ENCODE assay signal across 10 cellular contexts in the genomic region with DNA sequence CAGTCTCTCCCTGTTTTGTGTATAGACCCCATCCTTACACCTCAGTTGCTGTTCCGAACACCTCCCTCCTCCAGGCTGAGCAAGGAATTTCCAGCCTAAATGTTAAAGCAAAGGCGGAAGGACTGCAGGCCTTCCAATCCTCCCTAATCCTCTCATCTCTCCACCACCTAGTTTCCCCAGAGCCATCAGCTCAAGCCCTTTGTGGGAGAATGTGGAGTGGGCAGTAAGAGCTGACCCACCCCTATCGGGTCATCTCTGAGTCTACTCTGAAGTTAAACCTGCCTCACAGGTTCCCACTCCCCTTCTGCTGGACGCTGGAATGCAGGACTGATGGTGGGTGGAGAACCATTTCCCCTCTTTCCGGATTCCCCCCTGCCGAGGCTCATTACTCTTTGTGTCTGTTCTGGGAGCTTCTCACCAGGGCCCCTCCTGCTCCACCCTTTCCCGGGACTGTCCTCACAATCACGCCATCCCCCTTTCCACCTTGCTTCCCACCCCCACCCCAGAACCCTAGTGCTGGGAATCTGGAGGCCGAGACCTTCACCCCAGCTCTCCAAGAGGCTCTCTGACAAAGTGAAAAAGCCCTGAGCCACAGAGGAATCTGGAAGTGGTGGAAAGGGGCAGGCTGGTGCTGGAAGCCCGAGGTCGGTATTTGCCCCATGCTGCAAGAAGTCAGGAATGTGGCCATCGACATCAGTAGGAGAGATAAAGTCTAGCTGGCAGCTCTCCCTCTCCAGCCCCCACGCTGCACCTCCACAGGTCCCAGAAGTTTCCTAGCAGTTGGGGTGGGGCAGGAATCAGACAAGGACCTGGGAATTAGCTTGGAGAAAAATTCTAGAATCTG. TPM values are rescaled to one million over a fixed set of nuclear protein-coding genes. Genes with fewer than 3 reads are reported as not detected.
DNase-seq lines count a peak whose midpoint lies in the region; ATAC-seq and TF ChIP-seq lines count a peak whose summit lies in the region.
"Had no signal": no experiment of that assay in that cellular context is flagged by ENCODE, and none has a peak within 500 bp of the region (broad histone marks: within the 10 kb centered on the region; RNA-seq: fewer than 3 reads in every experiment).

No MANE protein-coding gene starts in this region.

- WGBS in heart left ventricle, 4 donors, result 45 to 50% (median 48%) methylated on average over 13 of the region's 13 CpGs
- WGBS in suprapubic skin, result 55% methylated on average over 13 of the region's 13 CpGs

- H3K27me3 ChIP-seq in heart left ventricle, result peaks cover 0 to 16% (median 6%) of the 10 kb centered on the region in 9 donors
- no peaks in the 10 kb centered on the region for H3K27me3 ChIP-seq in breast epithelium
- H3K27me3 ChIP-seq in suprapubic skin, result peaks cover 41% of the 10 kb centered on the region

- TF ChIP-seq POLR2A in heart left ventricle (IDR thresholded peaks at IDR 0.05) (no peak), breast epithelium (IDR thresholded peaks at IDR 0.05) (no peak), suprapubic skin (IDR thresholded peaks at IDR 0.05) (no peak)

- TF ChIP-seq CTCF in heart left ventricle (IDR thresholded peaks at IDR 0.05) (no peak), breast epithelium (IDR thresholded peaks at IDR 0.05) (no peak), suprapubic skin (IDR thresholded peaks at IDR 0.05) (no peak)

- no peaks in the 10 kb centered on the region for H3K36me3 ChIP-seq in heart left ventricle
- no peaks in the 10 kb centered on the region for H3K36me3 ChIP-seq in breast epithelium
- no peaks in the 10 kb centered on the region for H3K36me3 ChIP-seq in suprapubic skin

- H3K9me3 ChIP-seq in heart left ventricle (no peaks in the 10 kb centered on the region), breast epithelium (no peaks in the 10 kb centered on the region), suprapubic skin (no peaks in the 10 kb centered on the region)

- peaks cover 0 to 19% (median 2%) of the 10 kb centered on the region in 12 donors for H3K4me1 ChIP-seq in heart left ventricle
- peaks cover 0 to 5% of the 10 kb centered on the region in 2 donors for H3K4me1 ChIP-seq in breast epithelium
- H3K4me1 ChIP-seq in suprapubic skin, result peaks cover 7% of the 10 kb centered on the region

- no peak for TF ChIP-seq EP300 in suprapubic skin (IDR thresholded peaks at IDR 0.05)

- H3K27ac ChIP-seq in heart left ventricle (no peak overlapping the region), breast epithelium (peak overlapping the region; percentile 81 to 97), suprapubic skin (no peak overlapping the region)

- H3K4me3 ChIP-seq in heart left ventricle (no peak overlapping the region), breast epithelium (no peak overlapping the region), suprapubic skin (no peak overlapping the region)

- DNase-seq in left cardiac atrium (no peak), heart left ventricle (no peak), breast epithelium (ENCODE audit: low spot score in 2 of 2) (no peak), left lobe of liver (ENCODE audit: low spot score) (peak; percentile 90), suprapubic skin (ENCODE audit: low spot score in 2 of 2) (no peak), activated T-cell treated with anti-CD3 and anti-CD28 coated beads for 4 hours (no peak)
- DNase-seq: activated CD4-positive, alpha-beta memory T cell treated with anti-CD3 and anti-CD28 coated beads for 36 hours; HCEC 1CT had no signal

- ATAC-seq in left cardiac atrium (peak; percentile 20 to 52), heart left ventricle (no peak), left lobe of liver (peak; percentile 52), HG02852 (IDR thresholded peaks at IDR 0.05; ENCODE audit: unreplicated experiment) (no peak), GM19023 (IDR thresholded peaks at IDR 0.05; ENCODE audit: unreplicated experiment) (no peak)

- intact Hi-C loops in left cardiac atrium (cut with DNase I), result no loop called here
- intact Hi-C loops in heart left ventricle (cut with DNase I), result no loop called here
- intact Hi-C loops in breast epithelium (cut with DNase I; ENCODE audit: low total_unique reads), result no loop called here

RNA-seq across cellular contexts. Expression of a gene that starts 3.3 kb away (rescaled TPM):
- 10 to 100 TPM; 37.0 to 53.3 TPM for total RNA-seq in left cardiac atrium
- total RNA-seq in heart left ventricle, result 10 to 100 TPM in 3 of 9 donors, 1 to 10 TPM in 6; 3.4 to 88.2 (median 6.9) TPM
- 1 to 10 TPM; 6.1 to 8.7 TPM for polyA plus RNA-seq in heart left ventricle
- total RNA-seq in breast epithelium, result 100 to 1,000 TPM in 2 of 3 donors, 1 to 10 TPM in 1; 2.1 to 380 (median 213) TPM
- total RNA-seq in left lobe of liver, result 194 TPM
- total RNA-seq in suprapubic skin, result 100 to 1,000 TPM in 1 of 4 donors, 10 to 100 TPM in 3; 53.3 to 118 (median 71.0) TPM

RNA-seq across cellular contexts. Expression of a gene that starts 40.7 kb away (rescaled TPM):
- total RNA-seq in left cardiac atrium (100 to 1,000 TPM; 194 to 233 TPM), heart left ventricle (100 to 1,000 TPM in 6 of 9 donors, 10 to 100 TPM in 3; 79.9 to 210 (median 110) TPM), breast epithelium (100 to 1,000 TPM in 2 of 3 donors, 1 to 10 TPM in 1; 4.6 to 430 (median 153) TPM), left lobe of liver (235 TPM), suprapubic skin (10 to 100 TPM; 49.4 to 93.7 (median 65.9) TPM)
- 100 to 1,000 TPM; 139 to 227 TPM for polyA plus RNA-seq in heart left ventricle

Comparison
In these comparisons a context has a peak if more than half of its experiments do, and no peak if none do; other contexts are left out.
1. ATAC-seq: peak in left cardiac atrium (2 of 2) and left lobe of liver (single experiment); none in heart left ventricle (0 of 4), HG02852 (single experiment) and GM19023 (single experiment).
2. H3K27ac ChIP-seq: peak in breast epithelium (2 of 2); none in heart left ventricle (0 of 12) and suprapubic skin (single experiment).